ENCODE assay signal across 11 cellular contexts in the genomic region with DNA sequence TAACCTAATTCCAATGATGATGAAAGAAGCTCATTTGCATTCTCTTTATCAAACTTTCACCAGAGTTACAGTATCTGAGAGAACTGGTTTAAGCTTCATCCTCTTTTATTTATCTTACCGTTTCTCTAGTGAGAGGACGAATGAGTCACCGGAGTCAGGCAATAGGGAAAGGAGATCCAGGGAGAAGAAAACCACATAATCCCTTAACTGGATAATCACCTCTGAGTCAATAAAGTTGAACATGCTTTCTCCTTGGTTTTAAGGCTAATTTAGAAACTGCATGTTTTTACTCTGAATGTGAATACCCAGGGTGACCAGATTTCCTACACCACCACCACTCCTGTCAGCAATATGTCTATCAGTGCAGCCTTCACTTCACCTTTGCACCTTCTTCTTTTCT.
DNase-seq lines count a peak whose midpoint lies in the region; ATAC-seq and TF ChIP-seq lines count a peak whose summit lies in the region.
"Had no signal": no experiment of that assay in that cellular context is flagged by ENCODE, and none has a peak within 500 bp of the region (broad histone marks: within the 10 kb centered on the region; RNA-seq: fewer than 3 reads in every experiment).

No MANE protein-coding gene starts in this region.

- intact Hi-C loops in stomach (cut with DNase I; ENCODE audit: low total_unique reads) = no loop called here

- H3K27ac ChIP-seq in stomach = no peak overlapping the region

- no peaks in the 10 kb centered on the region for H3K9me3 ChIP-seq in stomach

- no peaks in the 10 kb centered on the region for H3K27me3 ChIP-seq in stomach

- H3K4me3 ChIP-seq in stomach = no peak overlapping the region

- no peaks in the 10 kb centered on the region for H3K4me1 ChIP-seq in stomach

- no peak for TF ChIP-seq CTCF in stomach (IDR thresholded peaks at IDR 0.05)

- H3K9me3 Mint-ChIP-seq in stimulated activated effector memory CD8-positive, alpha-beta T cell treated with anti-CD3 and anti-CD28 coated beads, Interleukin-12 subunit alpha, Interleukin-12 subunit beta, amount 100 ng/mL, for 72 hours = peaks cover 6% of the 10 kb centered on the region

- no peaks in the 10 kb centered on the region for H3K4me1 Mint-ChIP-seq in stimulated activated effector memory CD8-positive, alpha-beta T cell treated with anti-CD3 and anti-CD28 coated beads, Interleukin-12 subunit alpha, Interleukin-12 subunit beta, amount 100 ng/mL, for 72 hours
- H3K4me1 Mint-ChIP-seq: activated naive CD4-positive, alpha-beta T cell treated with anti-CD3 and anti-CD28 coated beads, Interleukin-2, amount 50 U/mL, for 24 hours had no signal

- H3K4me3 Mint-ChIP-seq in stimulated activated effector memory CD8-positive, alpha-beta T cell treated with anti-CD3 and anti-CD28 coated beads, Interleukin-12 subunit alpha, Interleukin-12 subunit beta, amount 100 ng/mL, for 72 hours = no peak overlapping the region
- H3K4me3 Mint-ChIP-seq: activated naive CD4-positive, alpha-beta T cell treated with anti-CD3 and anti-CD28 coated beads, Interleukin-2, amount 50 U/mL, for 24 hours had no signal

- 24 to 35% (median 28%) methylated on average over 3 of the region's 3 CpGs for WGBS in stomach, 5 donors

- no peak for TF ChIP-seq EP300 in stomach (IDR thresholded peaks at IDR 0.05)

- DNase-seq in AG08396 (ENCODE audit: low spot score) (peak; percentile 44), HT-29 (ENCODE audit: low spot score) (peak; percentile 58), amniotic epithelial cell (ENCODE audit: low read depth) (peak; percentile 98), iris pigment epithelial cell (ENCODE audit: low read depth) (peak; percentile 94), stomach (no peak)
- DNase-seq in stimulated activated effector memory CD8-positive, alpha-beta T cell treated with anti-CD3 and anti-CD28 coated beads, Interleukin-12 subunit alpha, Interleukin-12 subunit beta, amount 100 ng/mL, for 72 hours (ENCODE audit: low spot score in 2 of 2) = no peak
- DNase-seq: kidney, posterior cingulate gyrus had no signal

- H3K36me3 Mint-ChIP-seq in stimulated activated effector memory CD8-positive, alpha-beta T cell treated with anti-CD3 and anti-CD28 coated beads, Interleukin-12 subunit alpha, Interleukin-12 subunit beta, amount 100 ng/mL, for 72 hours = no peaks in the 10 kb centered on the region
- H3K36me3 Mint-ChIP-seq: activated naive CD4-positive, alpha-beta T cell treated with anti-CD3 and anti-CD28 coated beads, Interleukin-2, amount 50 U/mL, for 24 hours had no signal

- ATAC-seq in GM18858 (IDR thresholded peaks at IDR 0.05; ENCODE audit: unreplicated experiment) (no peak), HG03025 (IDR thresholded peaks at IDR 0.05; ENCODE audit: low FRiP score, unreplicated experiment) (no peak)
- ATAC-seq in stimulated activated effector memory CD8-positive, alpha-beta T cell treated with anti-CD3 and anti-CD28 coated beads, Interleukin-12 subunit alpha, Interleukin-12 subunit beta, amount 100 ng/mL, for 72 hours = no peak

- TF ChIP-seq POLR2A in stomach (IDR thresholded peaks at IDR 0.05) = no peak

- no peak overlapping the region for H3K27ac Mint-ChIP-seq in stimulated activated effector memory CD8-positive, alpha-beta T cell treated with anti-CD3 and anti-CD28 coated beads, Interleukin-12 subunit alpha, Interleukin-12 subunit beta, amount 100 ng/mL, for 72 hours
- H3K27ac Mint-ChIP-seq: activated naive CD4-positive, alpha-beta T cell treated with anti-CD3 and anti-CD28 coated beads, Interleukin-2, amount 50 U/mL, for 24 hours had no signal

- no peaks in the 10 kb centered on the region for H3K36me3 ChIP-seq in stomach

Comparison
In these comparisons a context has a peak if more than half of its experiments do, and no peak if none do; other contexts are left out.
1. DNase-seq: peak in AG08396 (single experiment), HT-29 (single experiment), amniotic epithelial cell (single experiment) and iris pigment epithelial cell (single experiment); none in stomach (single experiment) and stimulated activated effector memory CD8-positive, alpha-beta T cell treated with anti-CD3 and anti-CD28 coated beads, Interleukin-12 subunit alpha, Interleukin-12 subunit beta, amount 100 ng/mL, for 72 hours (0 of 2).